Comparison of ENCODE assay signal across 1 cellular context in genomic region chr11:118607401-118608267, GRCh38.
TF ChIP-seq lines count a peak whose summit lies in the region.

TSS of gene PHLDB1 (plus strand) at chr11:118607615. CDS start at chr11:118613837, 6,222 bp downstream.

TF ChIP-seq in K562, 482 proteins besides CTCF, POLR2A, EP300 and RAD21 (continued from another document):
- TF ChIP-seq E2F6 (IDR thresholded peaks at IDR 0.05; ENCODE audit: borderline replicate concordance in 1 of 2, extremely low read depth in 1 of 2, insufficient read depth in 1 of 2, insufficient read length in 1 of 2, low read depth in 1 of 2, low read length in 1 of 2, poor library complexity in 1 of 2, severe bottlenecking in 1 of 2): peak in 1 of 2 experiments; percentile 82
- 0 out of 2 replicates have a peak, but pooled peaks have one; percentile 38 for TF ChIP-seq SMARCA4 (IDR thresholded peaks at IDR 0.05)
- TF ChIP-seq ARID2 (IDR thresholded peaks at IDR 0.05): no peak
- no peak for TF ChIP-seq USF2 (CRISPR knock-in tag; IDR thresholded peaks at IDR 0.05)
- peak; percentile 19; the same call in 1 of the 2 replicates for TF ChIP-seq RBM14 (IDR thresholded peaks at IDR 0.05; ENCODE audit: borderline replicate concordance, insufficient read depth, low read depth, low read length)
- TF ChIP-seq E2F3 (CRISPR knock-in tag; IDR thresholded peaks at IDR 0.05): 0 out of 2 replicates have a peak, but pooled peaks have one; percentile 27
- peak; percentile 58 for TF ChIP-seq TBP (optimal IDR thresholded peaks at IDR 0.05; ENCODE audit: low read depth, low read length)
